In the genomic region with DNA sequence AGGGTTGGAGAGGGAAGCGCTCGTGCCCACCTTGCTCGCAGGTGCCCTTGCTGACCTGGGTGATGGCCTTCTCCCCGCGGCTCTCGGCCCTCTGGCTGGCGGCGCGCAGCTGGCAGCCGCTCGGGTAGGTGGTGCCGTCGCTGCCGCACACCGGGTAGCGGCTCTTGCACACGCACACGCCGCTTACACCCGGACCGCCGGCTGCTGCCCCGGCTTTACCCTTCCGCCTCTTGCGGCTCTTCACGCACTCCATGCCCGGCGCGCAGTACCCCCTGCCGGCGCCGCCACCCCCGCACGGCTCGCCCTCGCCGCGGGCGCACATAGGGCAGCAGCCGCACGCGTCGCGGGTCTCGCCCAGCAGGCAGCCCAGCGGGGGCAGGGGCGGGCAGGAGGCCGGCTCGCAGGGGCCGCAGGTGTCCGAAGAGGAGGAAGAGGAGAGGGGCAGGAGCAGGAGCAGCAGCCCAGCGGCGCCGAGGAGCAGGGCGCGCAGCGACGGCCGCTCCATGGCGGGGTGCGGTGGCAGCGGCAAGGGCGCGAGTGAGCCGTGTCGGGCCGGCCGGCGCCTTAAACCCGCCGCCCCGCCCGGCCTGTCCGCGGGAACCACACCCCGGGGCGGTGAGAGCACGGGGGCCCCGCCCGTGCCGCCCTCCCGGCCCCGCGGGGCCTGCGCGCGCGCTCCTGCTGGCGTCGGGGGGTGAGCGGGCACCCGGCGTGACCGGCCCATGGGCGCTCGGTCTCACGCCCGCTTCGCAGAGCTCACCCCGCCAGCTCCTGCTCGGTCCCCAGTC, we compare ENCODE assay signal across 1 cellular context.
A peak's percentile ranks its signal among the peaks of the same experiment; 100 is the strongest.
TF ChIP-seq lines count a peak whose summit lies in the region.

A gene with protein sequence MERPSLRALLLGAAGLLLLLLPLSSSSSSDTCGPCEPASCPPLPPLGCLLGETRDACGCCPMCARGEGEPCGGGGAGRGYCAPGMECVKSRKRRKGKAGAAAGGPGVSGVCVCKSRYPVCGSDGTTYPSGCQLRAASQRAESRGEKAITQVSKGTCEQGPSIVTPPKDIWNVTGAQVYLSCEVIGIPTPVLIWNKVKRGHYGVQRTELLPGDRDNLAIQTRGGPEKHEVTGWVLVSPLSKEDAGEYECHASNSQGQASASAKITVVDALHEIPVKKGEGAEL (minus strand): TSS at position 539 of the 788 bp plus-strand sequence. CDS start 34 bp downstream, at position 505.

TF ChIP-seq in HEK293, 187 proteins besides CTCF, POLR2A, EP300 and RAD21 (continued from another document):
- TF ChIP-seq, protein P1, sequence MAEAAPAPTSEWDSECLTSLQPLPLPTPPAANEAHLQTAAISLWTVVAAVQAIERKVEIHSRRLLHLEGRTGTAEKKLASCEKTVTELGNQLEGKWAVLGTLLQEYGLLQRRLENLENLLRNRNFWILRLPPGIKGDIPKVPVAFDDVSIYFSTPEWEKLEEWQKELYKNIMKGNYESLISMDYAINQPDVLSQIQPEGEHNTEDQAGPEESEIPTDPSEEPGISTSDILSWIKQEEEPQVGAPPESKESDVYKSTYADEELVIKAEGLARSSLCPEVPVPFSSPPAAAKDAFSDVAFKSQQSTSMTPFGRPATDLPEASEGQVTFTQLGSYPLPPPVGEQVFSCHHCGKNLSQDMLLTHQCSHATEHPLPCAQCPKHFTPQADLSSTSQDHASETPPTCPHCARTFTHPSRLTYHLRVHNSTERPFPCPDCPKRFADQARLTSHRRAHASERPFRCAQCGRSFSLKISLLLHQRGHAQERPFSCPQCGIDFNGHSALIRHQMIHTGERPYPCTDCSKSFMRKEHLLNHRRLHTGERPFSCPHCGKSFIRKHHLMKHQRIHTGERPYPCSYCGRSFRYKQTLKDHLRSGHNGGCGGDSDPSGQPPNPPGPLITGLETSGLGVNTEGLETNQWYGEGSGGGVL (tag by site-specific recombination; IDR thresholded peaks at IDR 0.05): peak; percentile 39; the same call in 1 of the 2 replicates
- TF ChIP-seq ZSCAN30 (tag by site-specific recombination; IDR thresholded peaks at IDR 0.05) (0 out of 2 replicates have a peak, but pooled peaks have one; percentile 32), ZNF610 (tag by site-specific recombination; IDR thresholded peaks at IDR 0.05; ENCODE audit: borderline replicate concordance) (no peak), ZNF701 (tag by site-specific recombination; IDR thresholded peaks at IDR 0.05) (no peak), OVOL3 (tag by site-specific recombination; IDR thresholded peaks at IDR 0.05) (no peak), SP7 (tag by site-specific recombination; IDR thresholded peaks at IDR 0.05) (0 out of 2 replicates have a peak, but pooled peaks have one; percentile 12), ZNF777 (tag by site-specific recombination; IDR thresholded peaks at IDR 0.05; ENCODE audit: borderline replicate concordance) (no peak), KLF1 (tag by site-specific recombination; IDR thresholded peaks at IDR 0.05) (no peak)
- TF ChIP-seq, protein P2, sequence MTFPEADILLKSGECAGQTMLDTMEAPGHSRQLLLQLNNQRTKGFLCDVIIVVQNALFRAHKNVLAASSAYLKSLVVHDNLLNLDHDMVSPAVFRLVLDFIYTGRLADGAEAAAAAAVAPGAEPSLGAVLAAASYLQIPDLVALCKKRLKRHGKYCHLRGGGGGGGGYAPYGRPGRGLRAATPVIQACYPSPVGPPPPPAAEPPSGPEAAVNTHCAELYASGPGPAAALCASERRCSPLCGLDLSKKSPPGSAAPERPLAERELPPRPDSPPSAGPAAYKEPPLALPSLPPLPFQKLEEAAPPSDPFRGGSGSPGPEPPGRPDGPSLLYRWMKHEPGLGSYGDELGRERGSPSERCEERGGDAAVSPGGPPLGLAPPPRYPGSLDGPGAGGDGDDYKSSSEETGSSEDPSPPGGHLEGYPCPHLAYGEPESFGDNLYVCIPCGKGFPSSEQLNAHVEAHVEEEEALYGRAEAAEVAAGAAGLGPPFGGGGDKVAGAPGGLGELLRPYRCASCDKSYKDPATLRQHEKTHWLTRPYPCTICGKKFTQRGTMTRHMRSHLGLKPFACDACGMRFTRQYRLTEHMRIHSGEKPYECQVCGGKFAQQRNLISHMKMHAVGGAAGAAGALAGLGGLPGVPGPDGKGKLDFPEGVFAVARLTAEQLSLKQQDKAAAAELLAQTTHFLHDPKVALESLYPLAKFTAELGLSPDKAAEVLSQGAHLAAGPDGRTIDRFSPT (tag by site-specific recombination; IDR thresholded peaks at IDR 0.05): peak; percentile 82; the same call in 1 of the 2 replicates
- TF ChIP-seq, protein P3, sequence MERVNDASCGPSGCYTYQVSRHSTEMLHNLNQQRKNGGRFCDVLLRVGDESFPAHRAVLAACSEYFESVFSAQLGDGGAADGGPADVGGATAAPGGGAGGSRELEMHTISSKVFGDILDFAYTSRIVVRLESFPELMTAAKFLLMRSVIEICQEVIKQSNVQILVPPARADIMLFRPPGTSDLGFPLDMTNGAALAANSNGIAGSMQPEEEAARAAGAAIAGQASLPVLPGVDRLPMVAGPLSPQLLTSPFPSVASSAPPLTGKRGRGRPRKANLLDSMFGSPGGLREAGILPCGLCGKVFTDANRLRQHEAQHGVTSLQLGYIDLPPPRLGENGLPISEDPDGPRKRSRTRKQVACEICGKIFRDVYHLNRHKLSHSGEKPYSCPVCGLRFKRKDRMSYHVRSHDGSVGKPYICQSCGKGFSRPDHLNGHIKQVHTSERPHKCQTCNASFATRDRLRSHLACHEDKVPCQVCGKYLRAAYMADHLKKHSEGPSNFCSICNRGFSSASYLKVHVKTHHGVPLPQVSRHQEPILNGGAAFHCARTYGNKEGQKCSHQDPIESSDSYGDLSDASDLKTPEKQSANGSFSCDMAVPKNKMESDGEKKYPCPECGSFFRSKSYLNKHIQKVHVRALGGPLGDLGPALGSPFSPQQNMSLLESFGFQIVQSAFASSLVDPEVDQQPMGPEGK (tag by site-specific recombination; IDR thresholded peaks at IDR 0.05): no peak
- TF ChIP-seq, protein P4, sequence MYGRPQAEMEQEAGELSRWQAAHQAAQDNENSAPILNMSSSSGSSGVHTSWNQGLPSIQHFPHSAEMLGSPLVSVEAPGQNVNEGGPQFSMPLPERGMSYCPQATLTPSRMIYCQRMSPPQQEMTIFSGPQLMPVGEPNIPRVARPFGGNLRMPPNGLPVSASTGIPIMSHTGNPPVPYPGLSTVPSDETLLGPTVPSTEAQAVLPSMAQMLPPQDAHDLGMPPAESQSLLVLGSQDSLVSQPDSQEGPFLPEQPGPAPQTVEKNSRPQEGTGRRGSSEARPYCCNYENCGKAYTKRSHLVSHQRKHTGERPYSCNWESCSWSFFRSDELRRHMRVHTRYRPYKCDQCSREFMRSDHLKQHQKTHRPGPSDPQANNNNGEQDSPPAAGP (tag by site-specific recombination; IDR thresholded peaks at IDR 0.05): no peak
